In the genomic region with DNA sequence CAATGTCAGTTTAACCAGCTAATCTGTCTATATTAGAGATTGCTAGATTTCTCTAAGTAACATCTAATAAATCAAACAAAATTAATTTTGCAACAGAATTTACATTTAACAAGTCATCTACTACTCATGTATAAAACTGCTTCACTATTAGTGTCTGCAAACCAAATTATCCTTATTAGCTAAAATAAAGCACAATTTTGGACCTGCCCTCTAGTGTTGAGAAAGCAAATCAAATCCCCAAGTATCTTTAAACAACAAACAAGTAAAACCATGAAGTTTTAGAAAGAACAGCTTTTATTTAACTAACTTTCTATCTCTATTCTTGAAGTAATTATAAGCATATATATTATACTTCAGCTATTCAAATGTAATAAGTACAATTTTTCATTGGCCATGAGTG, we compare ENCODE assay signal across 9 cellular contexts.
DNase-seq lines count a peak whose midpoint lies in the region; ATAC-seq, FAIRE-seq and TF ChIP-seq lines count a peak whose summit lies in the region.
"Had no signal": no experiment of that assay in that cellular context is flagged by ENCODE, and none has a peak within 500 bp of the region (broad histone marks: within the 10 kb centered on the region; RNA-seq: fewer than 3 reads in every experiment).

No MANE protein-coding gene starts in this region.

- no peak overlapping the region for H3K4me2 ChIP-seq in neuronal stem cell (ENCODE audit: insufficient read depth, low read length, poor library complexity, severe bottlenecking)

- no peak overlapping the region for H3K18ac ChIP-seq in neuronal stem cell (ENCODE audit: low read length)

- no peak overlapping the region for H4K91ac ChIP-seq in neuronal stem cell (ENCODE audit: low read depth, low read length, poor library complexity)

- intact Hi-C loops in dorsolateral prefrontal cortex (cut with DNase I): no loop called here
- intact Hi-C loops in psoas muscle (cut with DNase I): no loop called here

- H2BK12ac ChIP-seq in neuronal stem cell (ENCODE audit: low read length): no peak overlapping the region

- H2AK5ac ChIP-seq in neuronal stem cell (ENCODE audit: low read depth, low read length): no peak overlapping the region

- TF ChIP-seq CTCF in NB4 (IDR thresholded peaks at IDR 0.05; ENCODE audit: low read depth, low read length): peak; percentile 17
- TF ChIP-seq CTCF in dorsolateral prefrontal cortex (IDR thresholded peaks at IDR 0.05 in 54 of 56, conservative IDR thresholded peaks at IDR 0.05 in 2 of 56; ENCODE audit: low read depth in 1 of 56, partially characterized antibody in 56 of 56): peak in 54 of 56 donors; percentile 10 to 66 (median 47)
- peak; percentile 45 for TF ChIP-seq CTCF in psoas muscle (IDR thresholded peaks at IDR 0.05)

- H3K23ac ChIP-seq in neuronal stem cell (ENCODE audit: low read depth, low read length, poor library complexity): no peak overlapping the region

- no peak for TF ChIP-seq POLR2A in NB4 (IDR thresholded peaks at IDR 0.05; ENCODE audit: extremely low read depth, insufficient read length)

- H3K14ac ChIP-seq in neuronal stem cell (ENCODE audit: low read length): no peak overlapping the region

- DNase-seq in G401 (ENCODE audit: low spot score): peak; percentile 17
- no peak for DNase-seq in NB4 (ENCODE audit: low read depth)
- DNase-seq in dorsolateral prefrontal cortex: no peak
- DNase-seq in psoas muscle: no peak
- no peak for DNase-seq in nucleus accumbens (lab: John Stamatoyannopoulos, UW)
- no peak for DNase-seq in HTR-8/SVneo (ENCODE audit: insufficient read length, low spot score)
- DNase-seq in cerebellar nuclear complex (lab: John Stamatoyannopoulos, UW): no peak
- no peak for DNase-seq in neuronal stem cell (ENCODE audit: low spot score)
- DNase-seq: activated CD4-positive, alpha-beta T cell treated with anti-CD3 and anti-CD28 coated beads, Interleukin-2, amount 50 U/mL, for 4 hours had no signal

- no peak overlapping the region for H3K9ac ChIP-seq in neuronal stem cell (ENCODE audit: low read depth, low read length, poor library complexity)

- no peak for FAIRE-seq in HTR-8/SVneo (lab: Jason Lieb, UNC)

- H3K4ac ChIP-seq in neuronal stem cell (ENCODE audit: low read length): no peak overlapping the region

- no peak overlapping the region for H4K8ac ChIP-seq in neuronal stem cell (ENCODE audit: low read depth, low read length)

- H2BK15ac ChIP-seq in neuronal stem cell (ENCODE audit: low read length): no peak overlapping the region

- H3K79me1 ChIP-seq in neuronal stem cell (ENCODE audit: low read depth, low read length): no peaks in the 10 kb centered on the region

- in situ Hi-C loops in G401 (cut with HindIII; ENCODE audit: low sequenced_read_pairs): no loop called here

- H2BK120ac ChIP-seq in neuronal stem cell (ENCODE audit: low read depth, low read length): no peak overlapping the region

- H3K36me3 ChIP-seq in psoas muscle (ENCODE audit: insufficient read depth in 1 of 2, low read depth in 1 of 2) (peaks cover 0 to 9% of the 10 kb centered on the region in 2 donors), neuronal stem cell (replicated peaks in 1 of 2; ENCODE audit: control insufficient read depth in 2 of 2, insufficient read depth in 2 of 2, low read length in 2 of 2) (peaks cover 0 to 48% of the 10 kb centered on the region in 2 donors)

- H3K27me3 ChIP-seq in dorsolateral prefrontal cortex: no peaks in the 10 kb centered on the region
- no peaks in the 10 kb centered on the region for H3K27me3 ChIP-seq in psoas muscle (ENCODE audit: insufficient read depth in 3 of 3, low read length in 2 of 3)
- no peaks in the 10 kb centered on the region for H3K27me3 ChIP-seq in neuronal stem cell (ENCODE audit: control insufficient read depth in 3 of 3, insufficient read depth in 3 of 3, low read depth in 1 of 3, low read length in 3 of 3)

- ATAC-seq in psoas muscle: no peak

- H3K4me3 ChIP-seq in NB4 (ENCODE audit: low read depth, low read length) (no peak overlapping the region), dorsolateral prefrontal cortex (no peak overlapping the region), psoas muscle (no peak overlapping the region), neuronal stem cell (ENCODE audit: low read length in 2 of 2) (no peak overlapping the region)

- H3K4me1 ChIP-seq in psoas muscle (no peaks in the 10 kb centered on the region), neuronal stem cell (ENCODE audit: control insufficient read depth in 2 of 2, insufficient read depth in 1 of 2, low read depth in 1 of 2, low read length in 2 of 2) (peaks cover 3 to 23% of the 10 kb centered on the region in 2 donors)

- H3K27ac ChIP-seq in dorsolateral prefrontal cortex (no peak overlapping the region), psoas muscle (no peak overlapping the region), neuronal stem cell (replicated peaks; ENCODE audit: low read length) (no peak overlapping the region)

- H2BK5ac ChIP-seq in neuronal stem cell (ENCODE audit: low read length): no peak overlapping the region

- H3K9me3 ChIP-seq in psoas muscle (no peaks in the 10 kb centered on the region), neuronal stem cell (replicated peaks in 1 of 2; ENCODE audit: control insufficient read depth in 2 of 2, insufficient read depth in 1 of 2, low read depth in 1 of 2, low read length in 2 of 2) (no peaks in the 10 kb centered on the region)

- no peak overlapping the region for H2AFZ ChIP-seq in neuronal stem cell (ENCODE audit: low read length)
